Comparison of ENCODE assay signal across 8 cellular contexts in the genomic region with DNA sequence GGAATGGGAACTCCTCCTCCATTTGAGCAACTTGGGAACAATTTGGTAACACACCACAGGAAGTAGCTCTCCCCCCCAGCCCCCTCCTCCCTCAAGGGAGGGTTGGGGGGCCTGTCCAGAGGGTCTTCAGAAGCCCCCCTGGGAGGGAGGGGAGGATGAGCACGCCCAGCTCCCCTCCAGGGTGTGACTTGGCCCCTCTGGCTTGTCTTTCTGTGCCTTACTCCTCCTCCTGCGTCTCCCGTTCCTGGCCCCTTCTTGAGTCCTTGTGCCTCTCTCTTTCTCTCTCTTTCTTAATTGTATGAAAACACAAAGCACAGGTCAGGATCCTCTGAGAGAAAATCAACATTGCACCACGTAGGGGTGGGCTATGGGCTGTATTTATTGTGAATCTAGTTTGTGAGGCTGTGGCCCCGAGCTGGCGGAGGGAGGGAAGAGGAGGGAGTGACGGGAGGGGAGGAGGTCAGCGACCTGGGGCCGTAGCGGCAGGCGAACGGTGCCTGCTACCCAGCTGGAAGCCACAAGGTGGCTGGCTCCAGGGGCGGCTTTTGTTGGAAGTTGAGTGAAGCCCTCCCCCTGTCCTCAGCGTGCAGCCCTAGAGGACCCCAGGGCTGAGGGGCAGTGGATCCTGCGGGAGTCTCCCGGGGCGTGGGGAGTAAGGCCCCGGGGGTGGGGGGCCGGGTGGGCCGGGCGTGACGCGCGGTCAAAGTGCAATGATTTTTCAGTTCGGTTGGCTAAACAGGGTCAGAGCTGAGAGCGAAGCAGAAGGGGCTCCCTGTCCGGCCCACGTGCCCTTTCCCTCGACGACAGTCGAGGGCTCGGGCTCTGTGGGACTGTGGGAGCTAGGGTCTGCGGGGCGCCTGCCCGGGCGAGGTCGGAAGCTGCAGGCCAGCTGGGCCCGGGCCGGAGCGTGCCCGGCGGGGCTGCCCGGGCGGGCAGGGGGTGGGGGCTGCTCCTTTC. TPM values are rescaled to one million over a fixed set of nuclear protein-coding genes. Genes with fewer than 3 reads are reported as not detected.
A peak's percentile ranks its signal among the peaks of the same experiment; 100 is the strongest.
DNase-seq lines count a peak whose midpoint lies in the region; ATAC-seq and TF ChIP-seq lines count a peak whose summit lies in the region.

No MANE protein-coding gene starts in this region.

- no peaks in the 10 kb centered on the region for H3K9me3 Mint-ChIP-seq in CD4-positive, alpha-beta T cell

- H3K23ac ChIP-seq in mesendoderm (ENCODE audit: low read length), result no peak overlapping the region

- H3K4me2 ChIP-seq in Loucy (ENCODE audit: low read depth, low read length, poor library complexity, severe bottlenecking) (peak overlapping the region; percentile 77), mesendoderm (ENCODE audit: low read length) (peak overlapping the region; percentile 69)

- intact Hi-C loops in CD4-positive, alpha-beta T cell (cut with DNase I, micrococcal nuclease), result loop anchor here in 1 of 2 experiments (5.0 kb wide), 1 partner anchor 56 kb away; a partner anchor contains a TSS

- H4K8ac ChIP-seq in mesendoderm (ENCODE audit: low read depth, low read length), result no peak overlapping the region

- ATAC-seq in CD4-positive, alpha-beta T cell (ENCODE audit: poor library complexity), result no peak
- ATAC-seq in GM21528 (IDR thresholded peaks at IDR 0.05; ENCODE audit: low FRiP score, unreplicated experiment), result no peak

- TF ChIP-seq CTCF in CD4-positive, alpha-beta T cell (IDR thresholded peaks at IDR 0.05), result no peak
- peak; percentile 46 for TF ChIP-seq CTCF in Loucy (conservative IDR thresholded peaks at IDR 0.05; ENCODE audit: low read length)
- TF ChIP-seq CTCF in astrocyte of the cerebellum (IDR thresholded peaks at IDR 0.05; ENCODE audit: low read depth, low read length, missing control alignments), result peak; percentile 15

- H3K4ac ChIP-seq in mesendoderm (ENCODE audit: low read depth, low read length), result no peak overlapping the region

- H3K27me3 Mint-ChIP-seq in CD4-positive, alpha-beta T cell, result peaks cover 30% of the 10 kb centered on the region

- peaks cover 22% of the 10 kb centered on the region for H3K36me3 ChIP-seq in Loucy (ENCODE audit: insufficient read depth, low read length)
- H3K36me3 ChIP-seq in mesendoderm (ENCODE audit: control insufficient read depth, insufficient read depth, low read length), result no peaks in the 10 kb centered on the region

- H3K36me3 Mint-ChIP-seq in CD4-positive, alpha-beta T cell (ENCODE audit: low read depth), result no peaks in the 10 kb centered on the region

- peak overlapping the region; percentile 51 for H3K4me3 Mint-ChIP-seq in CD4-positive, alpha-beta T cell

- H3F3A ChIP-seq in Loucy (ENCODE audit: low read depth), result peaks cover 33% of the 10 kb centered on the region

- H3K27me3 ChIP-seq in CD4-positive, alpha-beta T cell (ENCODE audit: control insufficient read depth, insufficient read depth, low read length), result peaks cover 23% of the 10 kb centered on the region
- H3K27me3 ChIP-seq in Loucy (ENCODE audit: insufficient read depth, low read length, poor library complexity, severe bottlenecking) (peaks cover 28% of the 10 kb centered on the region), mesendoderm (ENCODE audit: insufficient read depth, low read length, poor library complexity) (peaks cover 15% of the 10 kb centered on the region)

- peaks cover 48% of the 10 kb centered on the region for H3K4me1 Mint-ChIP-seq in CD4-positive, alpha-beta T cell (ENCODE audit: low read depth)

- H2BK15ac ChIP-seq in mesendoderm (replicated peaks; ENCODE audit: low read depth), result no peak overlapping the region

- POLR2A ChIA-PET in CD4-positive, alpha-beta T cell (lab: Charles Lee), result interaction anchor here (1.5 to 3.6 kb wide), 3 partner anchors 8 to 910 kb away, joined by 3 to 16 read pairs (median 9); a partner anchor contains a TSS

- H3K79me1 ChIP-seq in mesendoderm (ENCODE audit: low read length), result no peaks in the 10 kb centered on the region

- no peaks in the 10 kb centered on the region for H3K9me3 ChIP-seq in CD4-positive, alpha-beta T cell (ENCODE audit: control insufficient read depth, low read length)
- H3K9me3 ChIP-seq in Loucy (ENCODE audit: insufficient read depth, low read depth, low read length), result no peaks in the 10 kb centered on the region

- peaks cover 24% of the 10 kb centered on the region for H3K4me1 ChIP-seq in Loucy (ENCODE audit: insufficient read depth, low read length, poor library complexity, severe bottlenecking)
- H3K4me1 ChIP-seq in mesendoderm (ENCODE audit: control insufficient read depth, low read depth, low read length), result peaks cover 10% of the 10 kb centered on the region

- WGBS in mesendoderm (ENCODE audit: extremely low coverage, insufficient coverage, low lambda C conversion rate), result no CpG with 5 or more reads among the region's 44 CpGs

- no peak for DNase-seq in CD4-positive, alpha-beta T cell
- DNase-seq in astrocyte of the cerebellum (ENCODE audit: low read depth), result no peak
- peak; percentile 87 for DNase-seq in mesendoderm
- no peak for DNase-seq in glomerular visceral epithelial cell (ENCODE audit: extremely low spot score)
- no peak for DNase-seq in HPDE6-E6E7 (ENCODE audit: extremely low spot score)
- DNase-seq in mesenteric fat pad (ENCODE audit: low spot score), result no peak

- peak overlapping the region; percentile 29 for H3K18ac ChIP-seq in mesendoderm (ENCODE audit: low read length)

- H3K27ac ChIP-seq in CD4-positive, alpha-beta T cell (ENCODE audit: low read depth, low read length), result peak overlapping the region; percentile 29
- H3K27ac ChIP-seq in mesendoderm (ENCODE audit: low read depth, low read length), result no peak overlapping the region

- no peaks in the 10 kb centered on the region for H3K9me2 ChIP-seq in Loucy (replicated peaks; ENCODE audit: low read depth, low read length)

- H2BK5ac ChIP-seq in mesendoderm (ENCODE audit: low read length), result no peak overlapping the region

- peaks cover 62% of the 10 kb centered on the region for H3K79me2 ChIP-seq in Loucy (ENCODE audit: insufficient read depth, low read length)
- no peaks in the 10 kb centered on the region for H3K79me2 ChIP-seq in mesendoderm (ENCODE audit: control insufficient read depth, insufficient read depth, low read length)

- peaks cover 56% of the 10 kb centered on the region for H4K20me1 ChIP-seq in Loucy (ENCODE audit: insufficient read depth, low read length, poor library complexity, severe bottlenecking)

- in situ Hi-C loops in astrocyte of the cerebellum (cut with HindIII; ENCODE audit: low sequenced_read_pairs), result no loop called here

- H4K5ac ChIP-seq in mesendoderm (ENCODE audit: low read length), result no peak overlapping the region

- no peak overlapping the region for H2AFZ ChIP-seq in Loucy (ENCODE audit: low read length)

- peak overlapping the region; percentile 94 for H3K4me3 ChIP-seq in Loucy (ENCODE audit: low read length, poor library complexity, severe bottlenecking)
- no peak overlapping the region for H3K4me3 ChIP-seq in astrocyte of the cerebellum (ENCODE audit: low read depth, low read length)
- H3K4me3 ChIP-seq in mesendoderm (ENCODE audit: low read length), result no peak overlapping the region

- H2AK5ac ChIP-seq in mesendoderm (ENCODE audit: low read length), result no peak overlapping the region

- CTCF ChIA-PET in CD4-positive, alpha-beta T cell (lab: Charles Lee), result interaction anchor here (0.7 to 4.4 kb wide), 7 partner anchors 9 to 177 kb away, joined by 3 to 83 read pairs (median 10); a partner anchor contains a TSS

- H3K27ac Mint-ChIP-seq in CD4-positive, alpha-beta T cell, result no peak overlapping the region

- H3K9ac ChIP-seq in Loucy (ENCODE audit: low read depth, low read length, poor library complexity, severe bottlenecking) (peak overlapping the region; percentile 100), mesendoderm (ENCODE audit: low read length) (peak overlapping the region; percentile 18)

- H3K56ac ChIP-seq in mesendoderm (ENCODE audit: low read length), result peak overlapping the region; percentile 34

- no peak overlapping the region for H2BK120ac ChIP-seq in mesendoderm (ENCODE audit: low read depth, low read length)

RNA-seq across cellular contexts. Expression of a gene that starts 6.4 kb away (rescaled TPM):
- total RNA-seq in CD4-positive, alpha-beta T cell, result 1 to 10 TPM; 1.9 to 2.1 TPM
- 0.48 TPM for polyA plus RNA-seq in mesendoderm (2013, experiment 1 of 2)
- 0.62 TPM for polyA plus RNA-seq in mesendoderm (2013, experiment 2 of 2)
- total RNA-seq in mesenteric fat pad, result 11.5 TPM

RNA-seq across cellular contexts. Expression of a gene that starts 20.3 kb away (rescaled TPM):
- 10 to 100 TPM; 60.5 to 63.4 TPM for total RNA-seq in CD4-positive, alpha-beta T cell
- 67.9 TPM for polyA plus RNA-seq in mesendoderm (2013, experiment 1 of 2)
- 70.6 TPM for polyA plus RNA-seq in mesendoderm (2013, experiment 2 of 2)
- 33.2 TPM for total RNA-seq in mesenteric fat pad

RNA-seq across cellular contexts. Expression of a gene that starts 21.9 kb away (rescaled TPM):
- total RNA-seq in CD4-positive, alpha-beta T cell, result 10 to 100 TPM; 13.0 to 13.5 TPM
- polyA plus RNA-seq in mesendoderm (2013, experiment 1 of 2), result 210 TPM
- 205 TPM for polyA plus RNA-seq in mesendoderm (2013, experiment 2 of 2)
- total RNA-seq in mesenteric fat pad, result 45.2 TPM

RNA-seq across cellular contexts. Expression of a gene that starts 54.0 kb away (rescaled TPM):
- 10 to 100 TPM; 40.9 to 43.9 TPM for total RNA-seq in CD4-positive, alpha-beta T cell
- polyA plus RNA-seq in mesendoderm (2013, experiment 1 of 2), result 30.2 TPM
- polyA plus RNA-seq in mesendoderm (2013, experiment 2 of 2), result 29.9 TPM
- 45.4 TPM for total RNA-seq in mesenteric fat pad

RNA-seq across cellular contexts. Expression of a gene that starts 54.0 kb away (rescaled TPM):
- total RNA-seq in CD4-positive, alpha-beta T cell, result 100 to 1,000 TPM; 254 to 255 TPM
- polyA plus RNA-seq in mesendoderm (2013, experiment 1 of 2), result 75.2 TPM
- polyA plus RNA-seq in mesendoderm (2013, experiment 2 of 2), result 77.2 TPM
- 229 TPM for total RNA-seq in mesenteric fat pad
